3 cellular contexts compared by ENCODE assay signal in the genomic region with DNA sequence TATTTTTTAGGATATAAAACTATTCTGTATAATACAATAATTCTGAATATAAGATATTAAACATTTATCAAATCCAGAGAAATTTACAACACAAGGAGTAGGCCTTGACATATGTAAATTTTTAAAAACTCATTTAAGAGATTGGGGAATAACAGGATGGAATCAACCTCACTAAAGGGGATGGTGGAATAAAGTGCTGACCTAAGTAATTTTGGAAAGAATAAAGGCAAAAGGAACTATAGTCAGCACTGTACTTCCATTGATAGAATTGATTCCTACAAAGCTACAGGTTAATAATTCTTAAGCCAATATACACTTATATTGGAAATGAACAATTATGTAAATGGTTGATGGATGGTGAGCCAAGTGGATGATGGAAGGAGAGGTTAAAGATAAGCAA.
A peak's percentile ranks its signal among the peaks of the same experiment; 100 is the strongest.
TF ChIP-seq lines count a peak whose summit lies in the region.

No MANE protein-coding gene starts in this region.

TF ChIP-seq in A549, 52 proteins besides CTCF, POLR2A, EP300 and RAD21:
- TF ChIP-seq, protein P1, sequence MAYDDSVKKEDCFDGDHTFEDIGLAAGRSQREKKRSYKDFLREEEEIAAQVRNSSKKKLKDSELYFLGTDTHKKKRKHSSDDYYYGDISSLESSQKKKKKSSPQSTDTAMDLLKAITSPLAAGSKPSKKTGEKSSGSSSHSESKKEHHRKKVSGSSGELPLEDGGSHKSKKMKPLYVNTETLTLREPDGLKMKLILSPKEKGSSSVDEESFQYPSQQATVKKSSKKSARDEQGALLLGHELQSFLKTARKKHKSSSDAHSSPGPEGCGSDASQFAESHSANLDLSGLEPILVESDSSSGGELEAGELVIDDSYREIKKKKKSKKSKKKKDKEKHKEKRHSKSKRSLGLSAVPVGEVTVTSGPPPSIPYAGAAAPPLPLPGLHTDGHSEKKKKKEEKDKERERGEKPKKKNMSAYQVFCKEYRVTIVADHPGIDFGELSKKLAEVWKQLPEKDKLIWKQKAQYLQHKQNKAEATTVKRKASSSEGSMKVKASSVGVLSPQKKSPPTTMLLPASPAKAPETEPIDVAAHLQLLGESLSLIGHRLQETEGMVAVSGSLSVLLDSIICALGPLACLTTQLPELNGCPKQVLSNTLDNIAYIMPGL (CRISPR knock-in tag; IDR thresholded peaks at IDR 0.05; ENCODE audit: borderline replicate concordance), result no peak
- TF ChIP-seq MAFK (IDR thresholded peaks at IDR 0.05; ENCODE audit: partially characterized antibody), result peak; percentile 79

TF ChIP-seq in IMR-90, 13 proteins besides CTCF, POLR2A, EP300 and RAD21:
- TF ChIP-seq MAFK (IDR thresholded peaks at IDR 0.05; ENCODE audit: low read depth, low read length) (peak; percentile 95), RCOR1 (IDR thresholded peaks at IDR 0.05; ENCODE audit: insufficient replicate concordance, low read length) (no peak)

TF ChIP-seq in H1, 55 proteins besides CTCF, POLR2A, EP300 and RAD21:
- TF ChIP-seq CREB1 (IDR thresholded peaks at IDR 0.05) (no peak), SIN3A (conservative IDR thresholded peaks at IDR 0.05 in 1 of 2, IDR thresholded peaks at IDR 0.05 in 1 of 2; ENCODE audit: low read depth in 1 of 2, low read length in 2 of 2) (no peak), MAFK (IDR thresholded peaks at IDR 0.05; ENCODE audit: low read depth, low read length) (peak; percentile 66; the same call in 1 of the 2 replicates), GTF2F1 (IDR thresholded peaks at IDR 0.05; ENCODE audit: borderline replicate concordance, low read depth, low read length) (no peak)
